In genomic region chr5:145014109-145014508, GRCh38 we compare ENCODE assay signal across 18 cellular contexts.
DNase-seq lines count a peak whose midpoint lies in the region; ATAC-seq and TF ChIP-seq lines count a peak whose summit lies in the region.
"Had no signal": no experiment of that assay in that cellular context is flagged by ENCODE, and none has a peak within 500 bp of the region (broad histone marks: within the 10 kb centered on the region; RNA-seq: fewer than 3 reads in every experiment).

No MANE protein-coding gene starts in this region.

- no peaks in the 10 kb centered on the region for H3K36me3 Mint-ChIP-seq in activated T-helper 1 cell treated with anti-CD3 and anti-CD28 coated beads, Interleukin-12 subunit alpha, Interleukin-12 subunit beta, Interleukin-2, Interleukin-4 antibody, amounts not matched to agents 30 ng/mL and 10 ng/mL and 1 ng/mL, durations not matched to agents 14 hours and 24 hours and 36 hours (ENCODE audit: low read depth)
- no peaks in the 10 kb centered on the region for H3K36me3 Mint-ChIP-seq in immature natural killer cell
- H3K36me3 Mint-ChIP-seq: CD8-positive, alpha-beta T cell had no signal

- DNase-seq in SK-N-DZ (ENCODE audit: low spot score) (peak; percentile 48), immature natural killer cell (no peak)
- no peak for DNase-seq in activated T-helper 1 cell treated with anti-CD3 and anti-CD28 coated beads, Interleukin-12 subunit alpha, Interleukin-12 subunit beta, Interleukin-2, Interleukin-4 antibody, amounts not matched to agents 30 ng/mL and 10 ng/mL and 1 ng/mL, durations not matched to agents 14 hours and 24 hours and 36 hours (ENCODE audit: low spot score)
- DNase-seq: 8988T; AML-193; Caco-2; Calu3; CD4-positive, alpha-beta T cell; CD8-positive, alpha-beta T cell; DMS53; DMS79; DND-41; EL; GDM1 had no signal

- intact Hi-C loops in activated T-helper 1 cell treated with anti-CD3 and anti-CD28 coated beads, Interleukin-12 subunit alpha, Interleukin-12 subunit beta, Interleukin-2, Interleukin-4 antibody, amounts not matched to agents 30 ng/mL and 10 ng/mL and 1 ng/mL, durations not matched to agents 14 hours and 24 hours and 36 hours (cut with micrococcal nuclease): no loop called here

- no peak overlapping the region for H3K4me3 Mint-ChIP-seq in activated T-helper 1 cell treated with anti-CD3 and anti-CD28 coated beads, Interleukin-12 subunit alpha, Interleukin-12 subunit beta, Interleukin-2, Interleukin-4 antibody, amounts not matched to agents 30 ng/mL and 10 ng/mL and 1 ng/mL, durations not matched to agents 14 hours and 24 hours and 36 hours
- H3K4me3 Mint-ChIP-seq in immature natural killer cell: no peak overlapping the region
- H3K4me3 Mint-ChIP-seq: B cell; CD4-positive, alpha-beta T cell; CD8-positive, alpha-beta T cell had no signal

- H3K27me3 Mint-ChIP-seq in activated T-helper 1 cell treated with anti-CD3 and anti-CD28 coated beads, Interleukin-12 subunit alpha, Interleukin-12 subunit beta, Interleukin-2, Interleukin-4 antibody, amounts not matched to agents 30 ng/mL and 10 ng/mL and 1 ng/mL, durations not matched to agents 14 hours and 24 hours and 36 hours (ENCODE audit: insufficient read depth): no peaks in the 10 kb centered on the region
- peaks cover 0 to 1% (median 0%) of the 10 kb centered on the region in 3 donors for H3K27me3 Mint-ChIP-seq in immature natural killer cell (ENCODE audit: low read depth in 3 of 3)
- H3K27me3 Mint-ChIP-seq: B cell; CD4-positive, alpha-beta T cell had no signal

- H3K27ac Mint-ChIP-seq in activated T-helper 1 cell treated with anti-CD3 and anti-CD28 coated beads, Interleukin-12 subunit alpha, Interleukin-12 subunit beta, Interleukin-2, Interleukin-4 antibody, amounts not matched to agents 30 ng/mL and 10 ng/mL and 1 ng/mL, durations not matched to agents 14 hours and 24 hours and 36 hours: no peak overlapping the region
- H3K27ac Mint-ChIP-seq in immature natural killer cell: no peak overlapping the region
- H3K27ac Mint-ChIP-seq: B cell; CD4-positive, alpha-beta T cell; CD8-positive, alpha-beta T cell had no signal

- no peaks in the 10 kb centered on the region for H3K9me3 Mint-ChIP-seq in activated T-helper 1 cell treated with anti-CD3 and anti-CD28 coated beads, Interleukin-12 subunit alpha, Interleukin-12 subunit beta, Interleukin-2, Interleukin-4 antibody, amounts not matched to agents 30 ng/mL and 10 ng/mL and 1 ng/mL, durations not matched to agents 14 hours and 24 hours and 36 hours
- peaks cover 7 to 29% (median 12%) of the 10 kb centered on the region in 6 donors for H3K9me3 Mint-ChIP-seq in immature natural killer cell
- H3K9me3 Mint-ChIP-seq: CD8-positive, alpha-beta T cell had no signal

- ATAC-seq in SK-N-SH treated with all-trans-retinoic acid at 6 μM for 48 hours (no peak), GM21576 (IDR thresholded peaks at IDR 0.05; ENCODE audit: unreplicated experiment) (no peak)
- ATAC-seq: CD8-positive, alpha-beta T cell; GM12878 had no signal

- no peaks in the 10 kb centered on the region for H3K4me1 Mint-ChIP-seq in activated T-helper 1 cell treated with anti-CD3 and anti-CD28 coated beads, Interleukin-12 subunit alpha, Interleukin-12 subunit beta, Interleukin-2, Interleukin-4 antibody, amounts not matched to agents 30 ng/mL and 10 ng/mL and 1 ng/mL, durations not matched to agents 14 hours and 24 hours and 36 hours (ENCODE audit: low read depth)
- H3K4me1 Mint-ChIP-seq in immature natural killer cell: no peaks in the 10 kb centered on the region
- H3K4me1 Mint-ChIP-seq: B cell had no signal

TF ChIP-seq in SK-N-SH treated with all-trans-retinoic acid at 6 μM for 48 hours, 23 proteins besides CTCF, POLR2A, EP300 and RAD21:
- TF ChIP-seq TCF4 (CRISPR knock-in tag; IDR thresholded peaks at IDR 0.05; ENCODE audit: borderline replicate concordance) (peak; percentile 48; the same call in 1 of the 2 replicates), PPARA (CRISPR knock-in tag; IDR thresholded peaks at IDR 0.05; ENCODE audit: borderline replicate concordance) (no peak), CSDC2 (CRISPR knock-in tag; IDR thresholded peaks at IDR 0.05) (no peak)
